8 cellular contexts compared by ENCODE assay signal in genomic region chr20:38927902-38928578, GRCh38. TPM values are rescaled to one million over a fixed set of nuclear protein-coding genes. Genes with fewer than 3 reads are reported as not detected.
DNase-seq lines count a peak whose midpoint lies in the region; ATAC-seq, FAIRE-seq and TF ChIP-seq lines count a peak whose summit lies in the region.

No MANE protein-coding gene starts in this region.

- peaks cover 10 to 36% (median 21%) of the 10 kb centered on the region in 4 donors for H3K4me1 Mint-ChIP-seq in CD4-positive, CD25-positive, alpha-beta regulatory T cell
- H3K4me1 Mint-ChIP-seq in activated CD8-positive, alpha-beta T cell treated with anti-CD3 and anti-CD28 coated beads for 36 hours (ENCODE audit: low read depth) = peaks cover 22% of the 10 kb centered on the region

- H3K4me3 ChIP-seq in CD4-positive, CD25-positive, alpha-beta regulatory T cell (ENCODE audit: low read depth, low read length) = peak overlapping the region; percentile 48
- no peak overlapping the region for H3K4me3 ChIP-seq in dorsolateral prefrontal cortex

- peak overlapping the region; percentile 85 to 96 (median 92) for H3K4me3 Mint-ChIP-seq in CD4-positive, CD25-positive, alpha-beta regulatory T cell
- H3K4me3 Mint-ChIP-seq in activated CD8-positive, alpha-beta T cell treated with anti-CD3 and anti-CD28 coated beads for 36 hours = peak overlapping the region; percentile 82

- H3K36me3 Mint-ChIP-seq in CD4-positive, CD25-positive, alpha-beta regulatory T cell = no peaks in the 10 kb centered on the region
- H3K36me3 Mint-ChIP-seq in activated CD8-positive, alpha-beta T cell treated with anti-CD3 and anti-CD28 coated beads for 36 hours (ENCODE audit: low read depth) = peaks cover 13% of the 10 kb centered on the region

- no peaks in the 10 kb centered on the region for H3K36me3 ChIP-seq in CD4-positive, CD25-positive, alpha-beta regulatory T cell (ENCODE audit: control insufficient read depth, insufficient read depth, low read length)

- CTCF ChIA-PET in activated CD8-positive, alpha-beta T cell treated with anti-CD3 and anti-CD28 coated beads for 36 hours (lab: Charles Lee) = interaction anchor here (1.4 to 5.0 kb wide), 2 partner anchors 35 to 122 kb away, joined by 3 to 73 read pairs; no protein-coding TSS in a partner anchor

- no peaks in the 10 kb centered on the region for H3K9me3 Mint-ChIP-seq in CD4-positive, CD25-positive, alpha-beta regulatory T cell
- no peaks in the 10 kb centered on the region for H3K9me3 Mint-ChIP-seq in activated CD8-positive, alpha-beta T cell treated with anti-CD3 and anti-CD28 coated beads for 36 hours

- intact Hi-C loops in activated CD8-positive, alpha-beta T cell treated with anti-CD3 and anti-CD28 coated beads for 36 hours (cut with micrococcal nuclease) = no loop called here
- intact Hi-C loops in dorsolateral prefrontal cortex (cut with DNase I) = loop anchor here in 1 of 2 donors (5.0 to 10.0 kb wide), 2 partner anchors 34 to 117 kb away; partner anchors contain the start of gene DHX35

- H3K27me3 Mint-ChIP-seq in CD4-positive, CD25-positive, alpha-beta regulatory T cell = no peaks in the 10 kb centered on the region
- H3K27me3 Mint-ChIP-seq in activated CD8-positive, alpha-beta T cell treated with anti-CD3 and anti-CD28 coated beads for 36 hours = no peaks in the 10 kb centered on the region

- peaks cover 26% of the 10 kb centered on the region for H3K4me1 ChIP-seq in CD4-positive, CD25-positive, alpha-beta regulatory T cell (ENCODE audit: control insufficient read depth, insufficient read depth, low read length, poor library complexity, severe bottlenecking)

- ATAC-seq in CD4-positive, CD25-positive, alpha-beta regulatory T cell (ENCODE audit: low read depth in 2 of 2) = no peak
- no peak for ATAC-seq in activated CD8-positive, alpha-beta T cell treated with anti-CD3 and anti-CD28 coated beads for 36 hours
- no peak for ATAC-seq in GM18873 (IDR thresholded peaks at IDR 0.05; ENCODE audit: low FRiP score, unreplicated experiment)
- ATAC-seq in GM21367 (IDR thresholded peaks at IDR 0.05; ENCODE audit: unreplicated experiment) = no peak

- no peak overlapping the region for H3K27ac ChIP-seq in CD4-positive, CD25-positive, alpha-beta regulatory T cell (ENCODE audit: insufficient read depth, low read length, poor library complexity, severe bottlenecking)
- no peak overlapping the region for H3K27ac ChIP-seq in dorsolateral prefrontal cortex

- DNase-seq in CD4-positive, CD25-positive, alpha-beta regulatory T cell = peak in 1 of 3 donors; percentile 34
- DNase-seq in HTR-8/SVneo (ENCODE audit: insufficient read length, low spot score) (no peak), kidney tubule cell (ENCODE audit: low spot score) (peak; percentile 23), dorsolateral prefrontal cortex (no peak), C1 segment of cervical spinal cord (lab: John Stamatoyannopoulos, UW) (no peak)
- no peak for DNase-seq in activated CD8-positive, alpha-beta T cell treated with anti-CD3 and anti-CD28 coated beads for 36 hours

- POLR2A ChIA-PET in activated CD8-positive, alpha-beta T cell treated with anti-CD3 and anti-CD28 coated beads for 36 hours (lab: Charles Lee) = interaction anchor here (0.9 to 2.1 kb wide), 4 partner anchors 9 to 121 kb away, joined by 3 to 16 read pairs (median 4); partner anchors contain the start of gene DHX35

- H3K27me3 ChIP-seq in CD4-positive, CD25-positive, alpha-beta regulatory T cell (ENCODE audit: control insufficient read depth, insufficient read depth, low read length) = no peaks in the 10 kb centered on the region
- no peaks in the 10 kb centered on the region for H3K27me3 ChIP-seq in dorsolateral prefrontal cortex

- peak overlapping the region in 2 of 3 donors; percentile 17 to 46 for H3K27ac Mint-ChIP-seq in CD4-positive, CD25-positive, alpha-beta regulatory T cell
- no peak overlapping the region for H3K27ac Mint-ChIP-seq in activated CD8-positive, alpha-beta T cell treated with anti-CD3 and anti-CD28 coated beads for 36 hours

- peak; percentile 23 for FAIRE-seq in HTR-8/SVneo (lab: Jason Lieb, UNC)

- TF ChIP-seq CTCF in activated CD8-positive, alpha-beta T cell treated with anti-CD3 and anti-CD28 coated beads for 36 hours (IDR thresholded peaks at IDR 0.05) = no peak
- no peak for TF ChIP-seq CTCF in dorsolateral prefrontal cortex (IDR thresholded peaks at IDR 0.05 in 54 of 56, conservative IDR thresholded peaks at IDR 0.05 in 2 of 56; ENCODE audit: low read depth in 1 of 56, partially characterized antibody in 56 of 56)

- no peaks in the 10 kb centered on the region for H3K9me3 ChIP-seq in CD4-positive, CD25-positive, alpha-beta regulatory T cell (ENCODE audit: control insufficient read depth in 2 of 2, low read length in 2 of 2)

RNA-seq across cellular contexts. Expression of gene FAM83D, which starts 1.8 kb away (rescaled TPM):
- 8.6 TPM for total RNA-seq in CD4-positive, CD25-positive, alpha-beta regulatory T cell
- 1 to 10 TPM in 2 of 4 donors, under 1 TPM in 2; 0.20 to 1.8 (median 1.1) TPM for polyA plus RNA-seq in CD4-positive, CD25-positive, alpha-beta regulatory T cell
- 10 to 100 TPM; 12.6 to 13.8 TPM for total RNA-seq in activated CD8-positive, alpha-beta T cell treated with anti-CD3 and anti-CD28 coated beads for 36 hours
- total RNA-seq in dorsolateral prefrontal cortex = 1 to 10 TPM in 119 of 120 experiments, under 1 TPM in 1; 0.95 to 5.1 (median 2.4) TPM

RNA-seq across cellular contexts. Expression of gene DHX35, which starts 34.1 kb away (rescaled TPM):
- 12.4 TPM for total RNA-seq in CD4-positive, CD25-positive, alpha-beta regulatory T cell
- polyA plus RNA-seq in CD4-positive, CD25-positive, alpha-beta regulatory T cell = 1 to 10 TPM; 4.0 to 5.8 (median 5.3) TPM
- 10 to 100 TPM; 12.2 to 12.6 TPM for total RNA-seq in activated CD8-positive, alpha-beta T cell treated with anti-CD3 and anti-CD28 coated beads for 36 hours
- 10 to 100 TPM in 118 of 120 experiments, 1 to 10 TPM in 2; 7.4 to 19.8 (median 13.7) TPM for total RNA-seq in dorsolateral prefrontal cortex
